Comparison of ENCODE assay signal across 2 cellular contexts in the genomic region with DNA sequence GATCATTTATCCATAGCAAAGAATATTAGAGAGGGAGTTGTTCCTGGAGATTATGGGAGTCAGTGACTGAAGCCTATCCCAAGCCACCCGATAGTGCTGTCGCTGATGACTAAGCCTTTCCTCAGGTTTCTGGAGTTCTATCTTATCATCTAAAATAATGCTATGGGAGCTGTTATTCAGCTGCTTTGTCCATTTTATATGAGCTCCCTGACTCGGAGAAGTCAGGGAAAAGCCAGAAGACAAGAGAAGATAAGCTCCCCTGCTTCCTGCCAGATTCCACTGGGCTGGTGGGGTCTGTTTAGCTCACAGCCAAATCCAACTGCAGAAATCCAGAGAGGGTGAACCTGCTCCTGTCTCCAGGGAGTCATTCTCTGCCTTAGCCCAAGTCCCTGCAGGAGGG.
TF ChIP-seq lines count a peak whose summit lies in the region.

No MANE protein-coding gene starts in this region.

TF ChIP-seq in GM23338, 12 proteins besides CTCF, POLR2A, EP300 and RAD21:
- no peak for TF ChIP-seq POLR2AphosphoS5 (IDR thresholded peaks at IDR 0.05; ENCODE audit: low read depth)

TF ChIP-seq in H1, 55 proteins besides CTCF, POLR2A, EP300 and RAD21:
- TF ChIP-seq EGR1 (IDR thresholded peaks at IDR 0.05; ENCODE audit: borderline replicate concordance, low read depth, low read length) (no peak), NANOG (IDR thresholded peaks at IDR 0.05; ENCODE audit: insufficient read depth, low read depth, low read length, poor library complexity, severe bottlenecking) (no peak), CHD1 (IDR thresholded peaks at IDR 0.05; ENCODE audit: low read depth, low read length) (no peak), FOSL1 (IDR thresholded peaks at IDR 0.05; ENCODE audit: insufficient read depth, low read depth, low read length) (no peak), SAP30 (IDR thresholded peaks at IDR 0.05; ENCODE audit: insufficient read depth, insufficient replicate concordance, low read length) (no peak)
- TF ChIP-seq, protein P1, sequence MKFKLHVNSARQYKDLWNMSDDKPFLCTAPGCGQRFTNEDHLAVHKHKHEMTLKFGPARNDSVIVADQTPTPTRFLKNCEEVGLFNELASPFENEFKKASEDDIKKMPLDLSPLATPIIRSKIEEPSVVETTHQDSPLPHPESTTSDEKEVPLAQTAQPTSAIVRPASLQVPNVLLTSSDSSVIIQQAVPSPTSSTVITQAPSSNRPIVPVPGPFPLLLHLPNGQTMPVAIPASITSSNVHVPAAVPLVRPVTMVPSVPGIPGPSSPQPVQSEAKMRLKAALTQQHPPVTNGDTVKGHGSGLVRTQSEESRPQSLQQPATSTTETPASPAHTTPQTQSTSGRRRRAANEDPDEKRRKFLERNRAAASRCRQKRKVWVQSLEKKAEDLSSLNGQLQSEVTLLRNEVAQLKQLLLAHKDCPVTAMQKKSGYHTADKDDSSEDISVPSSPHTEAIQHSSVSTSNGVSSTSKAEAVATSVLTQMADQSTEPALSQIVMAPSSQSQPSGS (IDR thresholded peaks at IDR 0.05; ENCODE audit: low read length): no peak
